Comparison of ENCODE assay signal across 15 cellular contexts in genomic region chr6:139834232-139834631, GRCh38.
A peak's percentile ranks its signal among the peaks of the same experiment; 100 is the strongest.
DNase-seq lines count a peak whose midpoint lies in the region; ATAC-seq, FAIRE-seq and TF ChIP-seq lines count a peak whose summit lies in the region.
"Had no signal": no experiment of that assay in that cellular context is flagged by ENCODE, and none has a peak within 500 bp of the region (broad histone marks: within the 10 kb centered on the region; RNA-seq: fewer than 3 reads in every experiment).

No MANE protein-coding gene starts in this region.

- ATAC-seq in left ventricle myocardium superior (peak; percentile 21), heart right ventricle (no peak), GM12878 (no peak), left lobe of liver (peak; percentile 62)
- ATAC-seq: CD8-positive, alpha-beta T cell had no signal

- no peak overlapping the region for H3K4me2 ChIP-seq in GM12878 (ENCODE audit: control insufficient read depth, insufficient read depth)
- H3K4me2 ChIP-seq: KMS-11 had no signal

- H3K4me1 ChIP-seq in heart right ventricle, result peaks cover 0 to 8% (median 5%) of the 10 kb centered on the region in 9 donors
- H3K4me1 ChIP-seq in GM12878 (ENCODE audit: control insufficient read depth, insufficient read depth, low read length), result no peaks in the 10 kb centered on the region
- H3K4me1 ChIP-seq in thyroid gland, result peaks cover 0 to 4% of the 10 kb centered on the region in 2 donors
- H3K4me1 ChIP-seq: Caco-2, HAP-1 had no signal

- POLR2A ChIA-PET in GM12878 (lab: Charles Lee), result interaction anchor here (0.6 kb wide), 1 partner anchor 463 kb away, joined by 5 read pairs; no protein-coding TSS in a partner anchor

- H3K79me2 ChIP-seq in GM12878 (ENCODE audit: control insufficient read depth, insufficient read depth, low read length), result no peaks in the 10 kb centered on the region

- SMC1A ChIA-PET in GM12878 (lab: Charles Lee; ENCODE audit: uncharacterized antibody, unreplicated experiment), result interaction anchor here (1.0 kb wide), 1 partner anchor 17 kb away, joined by 3 read pairs; no protein-coding TSS in a partner anchor

- TF ChIP-seq EP300 in GM12878 (IDR thresholded peaks at IDR 0.05; ENCODE audit: borderline replicate concordance in 1 of 2, control insufficient read depth in 1 of 2, low read depth in 2 of 2, low read length in 2 of 2), result no peak

- no peak for TF ChIP-seq RAD21 in GM12878 (IDR thresholded peaks at IDR 0.05; ENCODE audit: insufficient read depth, low read depth, low read length)

- no peak overlapping the region for H2AFZ ChIP-seq in GM12878 (ENCODE audit: control insufficient read depth, low read depth, low read length)

- RAD21 ChIA-PET in GM12878 (lab: Charles Lee; ENCODE audit: unreplicated experiment), result interaction anchor here (1.0 kb wide), 1 partner anchor 14 kb away, joined by 3 read pairs; no protein-coding TSS in a partner anchor

- in situ Hi-C loops in GM12878 (cut with MboI), result no loop called here

- no TSS peak for BruUV-seq in GM12878 (replicated peaks; lab: Mats Ljungman, UMichigan)

- no peak for FAIRE-seq in GM12878 (lab: Jason Lieb, UNC)
- FAIRE-seq: H1 had no signal

- no peak overlapping the region for H3K27ac ChIP-seq in heart right ventricle
- no peak overlapping the region for H3K27ac ChIP-seq in GM12878 (ENCODE audit: control insufficient read depth, insufficient read depth)
- no peak overlapping the region for H3K27ac ChIP-seq in thyroid gland
- H3K27ac ChIP-seq: KMS-11 had no signal

- H4K20me1 ChIP-seq in GM12878 (ENCODE audit: control insufficient read depth, insufficient read depth), result no peaks in the 10 kb centered on the region

- no peak overlapping the region for H3K9ac ChIP-seq in GM12878 (ENCODE audit: control insufficient read depth, insufficient read depth, low read length)
- H3K9ac ChIP-seq: KMS-11 had no signal

- H3K9me3 ChIP-seq in heart right ventricle (peaks cover 0 to 8% (median 0%) of the 10 kb centered on the region in 11 donors), GM12878 (replicated peaks; ENCODE audit: control insufficient read depth, insufficient read depth, low read length) (no peaks in the 10 kb centered on the region; the same call in 2 of the 3 replicates), thyroid gland (no peaks in the 10 kb centered on the region)
- H3K9me3 ChIP-seq: Caco-2, HAP-1 had no signal

- no peak for TF ChIP-seq CTCF in heart right ventricle (IDR thresholded peaks at IDR 0.05)
- TF ChIP-seq CTCF in GM12878 (IDR thresholded peaks at IDR 0.05 in 2 of 3, conservative IDR thresholded peaks at IDR 0.05 in 1 of 3; ENCODE audit: control insufficient read depth in 2 of 3, extremely low read depth in 1 of 3, insufficient read depth in 1 of 3, low read depth in 3 of 3, low read length in 3 of 3), result no peak
- no peak for TF ChIP-seq CTCF in GM20000 (IDR thresholded peaks at IDR 0.05; ENCODE audit: extremely low read depth, missing control alignments)
- TF ChIP-seq CTCF in thyroid gland (IDR thresholded peaks at IDR 0.05), result no peak

- H3K4me3 ChIP-seq in heart right ventricle, result no peak overlapping the region
- H3K4me3 ChIP-seq in GM12878, result no peak overlapping the region
- no peak overlapping the region for H3K4me3 ChIP-seq in thyroid gland (replicated peaks in 1 of 3)
- H3K4me3 ChIP-seq: HAP-1 had no signal

- CTCF ChIA-PET in GM12878 (lab: Yijun Ruan, JAX), result no interaction called here

- no peaks in the 10 kb centered on the region for H3K27me3 ChIP-seq in heart right ventricle
- H3K27me3 ChIP-seq in GM12878 (replicated peaks in 1 of 2; ENCODE audit: control insufficient read depth in 2 of 2, insufficient read depth in 2 of 2, low read length in 1 of 2), result no peaks in the 10 kb centered on the region
- H3K27me3 ChIP-seq in thyroid gland, result no peaks in the 10 kb centered on the region

- intact Hi-C loops in left ventricle myocardium superior (cut with micrococcal nuclease) (no loop called here), heart right ventricle (cut with DNase I) (no loop called here), GM12878 (cut with micrococcal nuclease; ENCODE audit: unreplicated experiment) (no loop called here), thyroid gland (cut with DNase I) (no loop called here)

- no peaks in the 10 kb centered on the region for H3K36me3 ChIP-seq in heart right ventricle
- H3K36me3 ChIP-seq in GM12878 (ENCODE audit: control insufficient read depth in 2 of 2, insufficient read depth in 2 of 2, low read length in 1 of 2), result no peaks in the 10 kb centered on the region
- H3K36me3 ChIP-seq in thyroid gland, result no peaks in the 10 kb centered on the region
- H3K36me3 ChIP-seq: HAP-1 had no signal

- no peak for TF ChIP-seq POLR2A in GM12878 (IDR thresholded peaks at IDR 0.05; ENCODE audit: low read depth, low read length)
- no peak for TF ChIP-seq POLR2A in thyroid gland (IDR thresholded peaks at IDR 0.05)

- DNase-seq in left ventricle myocardium superior, result no peak
- DNase-seq in heart right ventricle, result no peak
- DNase-seq in GM12878 (ENCODE audit: low read depth, low spot score), result no peak
- peak; percentile 67 for DNase-seq in left lobe of liver (ENCODE audit: low spot score)
- DNase-seq in NK-92 (lab: John Stamatoyannopoulos, UW; ENCODE audit: unreplicated experiment), result no peak
- no peak for DNase-seq in GM20000 (ENCODE audit: low spot score)
- no peak for DNase-seq in thyroid gland
- DNase-seq: 8988T; Caco-2; CD8-positive, alpha-beta T cell; DND-41; GDM1 had no signal

- 64 to 79% methylated on average over 5 of the region's 5 CpGs for WGBS in heart right ventricle, 2 donors
- WGBS in GM12878 (ENCODE audit: insufficient coverage, insufficient replicate concordance, low lambda C conversion rate, missing lambda C conversion rate), result 44% methylated on average over 5 of the region's 5 CpGs
- WGBS in thyroid gland, 2 donors, result 91% methylated on average over 5 of the region's 5 CpGs

TF ChIP-seq in GM12878, 131 proteins besides CTCF, POLR2A, EP300 and RAD21:
- TF ChIP-seq NFIC (IDR thresholded peaks at IDR 0.05; ENCODE audit: low read depth, low read length) (no peak), STAT3 (IDR thresholded peaks at IDR 0.05; ENCODE audit: low read depth, low read length) (no peak), ZNF274 (IDR thresholded peaks at IDR 0.05; ENCODE audit: insufficient read depth, insufficient read length) (no peak), IRF3 (IDR thresholded peaks at IDR 0.05) (no peak), FOS (IDR thresholded peaks at IDR 0.05; ENCODE audit: borderline replicate concordance, extremely low read depth, insufficient read length) (no peak), ZNF24 (IDR thresholded peaks at IDR 0.05) (peak; percentile 38; the same call in 1 of the 2 replicates)
TF ChIP-seq in GM12878: peak in this region for 1.

Comparison
In these comparisons a context has a peak if more than half of its experiments do, and no peak if none do; other contexts are left out.
1. ATAC-seq: peak in left ventricle myocardium superior (single experiment) and left lobe of liver (single experiment); none in heart right ventricle (0 of 8) and GM12878 (single experiment).